ENCODE assay signal across 8 cellular contexts in genomic region chr5:160230686-160231527, GRCh38. TPM values are rescaled to one million over a fixed set of nuclear protein-coding genes. Genes with fewer than 3 reads are reported as not detected.
A peak's percentile ranks its signal among the peaks of the same experiment; 100 is the strongest.
DNase-seq lines count a peak whose midpoint lies in the region; ATAC-seq, FAIRE-seq and TF ChIP-seq lines count a peak whose summit lies in the region.

No MANE protein-coding gene starts in this region.

- no peak for FAIRE-seq in H1 (lab: Jason Lieb, UNC)

- H3K36me3 ChIP-seq in H1 (ENCODE audit: control insufficient read depth in 2 of 4, insufficient read depth in 4 of 4, low read length in 3 of 4) = no peaks in the 10 kb centered on the region

- no peaks in the 10 kb centered on the region for H3K27me3 ChIP-seq in H1 (replicated peaks in 1 of 4; ENCODE audit: control insufficient read depth in 3 of 4, extremely low read depth in 1 of 4, insufficient read depth in 3 of 4, low read length in 3 of 4)

- 0 out of 4 replicates have a peak, but pooled peaks cover 0 to 4% of the 10 kb centered on the region in 2 experiments for H3K9me3 ChIP-seq in H1 (ENCODE audit: insufficient read depth in 2 of 2, low read depth in 1 of 2, low read length in 1 of 2)

- TF ChIP-seq RAD21 in H1 (IDR thresholded peaks at IDR 0.05 in 1 of 2, conservative IDR thresholded peaks at IDR 0.05 in 1 of 2; ENCODE audit: low read depth in 2 of 2, low read length in 2 of 2) = no peak

- H4K8ac ChIP-seq in H1 (ENCODE audit: extremely low read depth, insufficient read depth, low read length) = no peak overlapping the region

- H4K5ac ChIP-seq in H1 (ENCODE audit: insufficient read length, low read depth, low read length) = no peak overlapping the region

- no peak overlapping the region for H2AK5ac ChIP-seq in H1 (ENCODE audit: low read depth, low read length)

- TF ChIP-seq CTCF in H1 (IDR thresholded peaks at IDR 0.05; ENCODE audit: control extremely low read depth in 1 of 3, insufficient read depth in 1 of 3, low read depth in 1 of 3, low read length in 3 of 3) = no peak

- TF ChIP-seq POLR2A in H1 (IDR thresholded peaks at IDR 0.05; ENCODE audit: control extremely low read depth in 1 of 2, low read depth in 2 of 2, low read length in 2 of 2) = no peak

- no peak overlapping the region for H3K4me3 ChIP-seq in H1 (ENCODE audit: extremely low read depth in 1 of 4, insufficient read depth in 2 of 4, low read depth in 3 of 4, low read length in 4 of 4)

- no peak overlapping the region for H2BK120ac ChIP-seq in H1 (replicated peaks; ENCODE audit: low read depth, low read length)

- WGBS in H1 (ENCODE audit: extremely low coverage in 1 of 2, insufficient coverage in 1 of 2, insufficient read length in 1 of 2, insufficient replicate concordance in 2 of 2, low coverage in 1 of 2, low lambda C conversion rate in 2 of 2, missing lambda C conversion rate in 1 of 2), 2 experiments = 95% methylated on average over 5 of the region's 9 CpGs; no CpG with 5 or more reads in 1 of the 2 experiments

- H3K4me1 ChIP-seq in H1 (replicated peaks in 1 of 4; ENCODE audit: control insufficient read depth in 3 of 4, insufficient read depth in 4 of 4, low read length in 3 of 4) = peaks cover 0 to 6% (median 2%) of the 10 kb centered on the region in 4 experiments; a peak in 3 of 7 replicates

- no peak overlapping the region for H2BK5ac ChIP-seq in H1 (ENCODE audit: low read depth, low read length)

- H3K27ac ChIP-seq in H1 (ENCODE audit: low read depth, low read length) = no peak overlapping the region

- in situ Hi-C loops in KBM-7 (cut with MboI; ENCODE audit: low pct_unique_long_range_greater_than_20kb, low sequenced_read_pairs) = no loop called here

- H3K4ac ChIP-seq in H1 (replicated peaks; ENCODE audit: insufficient read length, low read depth, low read length) = no peak overlapping the region

- POLR2A ChIA-PET in H1 (lab: Charles Lee; ENCODE audit: partially characterized antibody) = interaction anchor here (0.8 to 1.6 kb wide), 3 partner anchors 12 to 15 kb away, joined by 3 to 4 read pairs (median 4); no protein-coding TSS in a partner anchor

- no peaks in the 10 kb centered on the region for H3K79me1 ChIP-seq in H1 (ENCODE audit: low read depth, low read length)

- H3K56ac ChIP-seq in H1 (replicated peaks; ENCODE audit: insufficient read length, low read depth, low read length) = no peak overlapping the region

- H4K91ac ChIP-seq in H1 (replicated peaks; ENCODE audit: insufficient read length, low read length) = no peak overlapping the region

- H3K9ac ChIP-seq in H1 (replicated peaks in 1 of 4; ENCODE audit: extremely low read depth in 1 of 4, low read depth in 3 of 4, low read length in 3 of 4) = no peak overlapping the region

- H3K79me2 ChIP-seq in H1 (ENCODE audit: control insufficient read depth in 1 of 2, insufficient read depth in 2 of 2, low read length in 2 of 2) = no peaks in the 10 kb centered on the region

- CTCF ChIA-PET in H1 (lab: Charles Lee; ENCODE audit: partially characterized antibody) = interaction anchor here (1.0 to 3.3 kb wide), 11 partner anchors 9 to 160 kb away, joined by 3 to 12 read pairs (median 5); no protein-coding TSS in a partner anchor

- ATAC-seq in HG03196 (IDR thresholded peaks at IDR 0.05; ENCODE audit: unreplicated experiment) (peak; percentile 61), GM21528 (IDR thresholded peaks at IDR 0.05; ENCODE audit: low FRiP score, unreplicated experiment) (no peak)

- H3K4me2 ChIP-seq in H1 (ENCODE audit: insufficient read depth in 1 of 2, low read depth in 2 of 2, low read length in 2 of 2) = no peak overlapping the region

- H3K23me2 ChIP-seq in H1 (ENCODE audit: low read depth, low read length) = no peaks in the 10 kb centered on the region; the same call in 1 of the 2 replicates

- H2AFZ ChIP-seq in H1 (ENCODE audit: low read length) = no peak overlapping the region

- H4K20me1 ChIP-seq in H1 (replicated peaks in 1 of 2; ENCODE audit: control insufficient read depth in 1 of 2, insufficient read depth in 2 of 2, low read length in 2 of 2) = no peaks in the 10 kb centered on the region

- no peak overlapping the region for H2BK12ac ChIP-seq in H1 (ENCODE audit: low read depth, low read length)

- H2BK15ac ChIP-seq in H1 (ENCODE audit: low read length) = 0 out of 2 replicates have a peak overlapping the region, but pooled peaks have one; percentile 75

- DNase-seq in stimulated activated CD4-positive, alpha-beta T cell treated with anti-CD3 and anti-CD28 coated beads, Interleukin-1b, Interleukin-23, amount 100 ng/mL, for 48 hours = peak; percentile 10
- DNase-seq in stimulated activated CD4-positive, alpha-beta T cell treated with anti-CD3 and anti-CD28 coated beads, Interleukin-4, amount 100 ng/mL, for 4 hours = no peak
- DNase-seq in H1 (ENCODE audit: low read depth in 1 of 2, low spot score in 2 of 2) (no peak), NCI-H146 (lab: John Stamatoyannopoulos, UW) (no peak), KBM-7 (no peak)
- no peak for DNase-seq in activated CD8-positive, alpha-beta memory T cell treated with anti-CD3 and anti-CD28 coated beads, Interleukin-2, amount 50 U/mL, for 48 hours

- H3K18ac ChIP-seq in H1 (ENCODE audit: extremely low read depth, low read length) = no peak overlapping the region

- no peak overlapping the region for H3K14ac ChIP-seq in H1 (ENCODE audit: insufficient read length)

- 0 out of 2 replicates have a peak overlapping the region, but pooled peaks have one; percentile 63 for H2BK20ac ChIP-seq in H1 (ENCODE audit: low read length)

- TF ChIP-seq EP300 in H1 (IDR thresholded peaks at IDR 0.05; ENCODE audit: borderline replicate concordance in 1 of 2, low read depth in 2 of 2, low read length in 2 of 2) = no peak

- no peak overlapping the region for H3K23ac ChIP-seq in H1 (ENCODE audit: insufficient read length)

TF ChIP-seq in H1, 55 proteins besides CTCF, POLR2A, EP300 and RAD21:
- no peak for TF ChIP-seq POLR2AphosphoS5 (IDR thresholded peaks at IDR 0.05; ENCODE audit: low read depth, low read length)
- TF ChIP-seq TCF12 (IDR thresholded peaks at IDR 0.05; ENCODE audit: low read depth, low read length) = no peak
- TF ChIP-seq E2F6 (IDR thresholded peaks at IDR 0.05) = no peak
- no peak for TF ChIP-seq CEBPB (IDR thresholded peaks at IDR 0.05; ENCODE audit: low read depth, low read length)
- no peak for TF ChIP-seq NANOG (IDR thresholded peaks at IDR 0.05; ENCODE audit: insufficient read depth, low read depth, low read length, poor library complexity, severe bottlenecking)
- no peak for TF ChIP-seq CHD1 (IDR thresholded peaks at IDR 0.05; ENCODE audit: low read depth, low read length)
- no peak for TF ChIP-seq USF2 (IDR thresholded peaks at IDR 0.05; ENCODE audit: low read length)
- no peak for TF ChIP-seq PHF8 (conservative IDR thresholded peaks at IDR 0.05; ENCODE audit: low read depth, low read length)
- no peak for TF ChIP-seq ATF3 (IDR thresholded peaks at IDR 0.05; ENCODE audit: insufficient read depth, low read depth, low read length)
- TF ChIP-seq SIX5 (IDR thresholded peaks at IDR 0.05; ENCODE audit: low read depth, low read length) = no peak

RNA-seq across cellular contexts. Expression of gene FABP6, which starts 1.6 kb away (rescaled TPM):
- 3.6 and 4.8 TPM in 2 replicates for total RNA-seq in H1 (2021; fragmentation: NEBNext Ultra II Directional; extraction: Animal tissue kit (Norgen Biotek cat#: 25700))
- 3.2 and 6.1 TPM in 2 replicates for polyA plus RNA-seq in H1 (2011; rRNA removed)
- 5.0 TPM for polyA plus RNA-seq in H1 (2011; cell fraction: cytosol; rRNA removed)
- polyA plus RNA-seq in H1 (2011; cell fraction: nucleus; rRNA removed) = 2.5 TPM
- 4.5 to 12.2 TPM (median 7.2 TPM) in 4 replicates for polyA plus RNA-seq in H1 (2012, experiment 1 of 2)
- polyA plus RNA-seq in H1 (2012, experiment 2 of 2) = 5.9 TPM
- 3.5 TPM for polyA plus RNA-seq in H1 (2013, experiment 1 of 2)
- polyA plus RNA-seq in H1 (2013, experiment 2 of 2) = 5.3 TPM
- 0.63 and 2.3 TPM in 2 replicates for polyA minus RNA-seq in H1 (2011; rRNA and poly(A)+ RNA removed)
- not detected for polyA minus RNA-seq in H1 (2011; cell fraction: cytosol; rRNA and poly(A)+ RNA removed)
- 2.7 TPM for polyA minus RNA-seq in H1 (2011; cell fraction: nucleus; rRNA and poly(A)+ RNA removed)
